In genomic region chr2:111712361-111712760, GRCh38 we compare ENCODE assay signal across 23 cellular contexts.
DNase-seq lines count a peak whose midpoint lies in the region; ATAC-seq, FAIRE-seq and TF ChIP-seq lines count a peak whose summit lies in the region.
"Had no signal": no experiment of that assay in that cellular context is flagged by ENCODE, and none has a peak within 500 bp of the region (broad histone marks: within the 10 kb centered on the region; RNA-seq: fewer than 3 reads in every experiment).

No MANE protein-coding gene starts in this region.

- H3K23ac ChIP-seq in H1 (ENCODE audit: insufficient read length) = no peak overlapping the region
- H3K23ac ChIP-seq in neuronal stem cell (ENCODE audit: low read depth, low read length, poor library complexity) = no peak overlapping the region

- H2BK120ac ChIP-seq in H1 (replicated peaks; ENCODE audit: low read depth, low read length) (no peak overlapping the region), neuronal stem cell (ENCODE audit: low read depth, low read length) (no peak overlapping the region)

- H3K9me3 ChIP-seq in H1 (ENCODE audit: insufficient read depth in 2 of 2, low read depth in 1 of 2, low read length in 1 of 2) (no peaks in the 10 kb centered on the region), neuronal stem cell (replicated peaks in 1 of 2; ENCODE audit: control insufficient read depth in 2 of 2, insufficient read depth in 1 of 2, low read depth in 1 of 2, low read length in 2 of 2) (peaks cover 3 to 13% of the 10 kb centered on the region in 2 donors), adrenal gland (replicated peaks in 1 of 3) (no peaks in the 10 kb centered on the region)
- H3K9me3 ChIP-seq: BLaER1 had no signal

- H3K4me3 ChIP-seq in H1 (ENCODE audit: extremely low read depth in 1 of 4, insufficient read depth in 2 of 4, low read depth in 3 of 4, low read length in 4 of 4) (no peak overlapping the region), neuronal stem cell (ENCODE audit: low read length in 2 of 2) (no peak overlapping the region), adrenal gland (no peak overlapping the region)
- H3K4me3 ChIP-seq: BLaER1, GM12878 had no signal

- H2BK15ac ChIP-seq in H1 (ENCODE audit: low read length) = no peak overlapping the region
- H2BK15ac ChIP-seq in neuronal stem cell (ENCODE audit: low read length) = no peak overlapping the region

- no peak overlapping the region for H3K14ac ChIP-seq in H1 (ENCODE audit: insufficient read length)
- no peak overlapping the region for H3K14ac ChIP-seq in neuronal stem cell (ENCODE audit: low read length)

- WGBS in H1 (ENCODE audit: extremely low coverage in 1 of 2, insufficient coverage in 1 of 2, insufficient read length in 1 of 2, insufficient replicate concordance in 2 of 2, low coverage in 1 of 2, low lambda C conversion rate in 2 of 2, missing lambda C conversion rate in 1 of 2), 2 experiments = 90% methylated on average over 7 of the region's 7 CpGs; no CpG with 5 or more reads in 1 of the 2 experiments
- no CpG with 5 or more reads among the region's 7 CpGs for WGBS in neuronal stem cell (ENCODE audit: extremely low coverage in 2 of 2, insufficient read length in 2 of 2, insufficient replicate concordance in 1 of 2), 2 donors
- 78 to 97% (median 88%) methylated on average over 6 to 7 of the region's 7 CpGs for WGBS in adrenal gland, 4 donors

- no peak for ATAC-seq in WTC11
- ATAC-seq in GM21717 (IDR thresholded peaks at IDR 0.05; ENCODE audit: unreplicated experiment) = no peak
- ATAC-seq: CD8-positive, alpha-beta T cell; GM12878 had no signal

- no peak overlapping the region; the same call in 1 of the 2 replicates for H2AK5ac ChIP-seq in H1 (ENCODE audit: low read depth, low read length)
- no peak overlapping the region for H2AK5ac ChIP-seq in neuronal stem cell (ENCODE audit: low read depth, low read length)

- no peaks in the 10 kb centered on the region for H4K20me1 ChIP-seq in H1 (replicated peaks in 1 of 2; ENCODE audit: control insufficient read depth in 1 of 2, insufficient read depth in 2 of 2, low read length in 2 of 2)
- H4K20me1 ChIP-seq: BLaER1 had no signal

- no peak for FAIRE-seq in H1 (lab: Jason Lieb, UNC)
- FAIRE-seq: A204.1, GM12878 had no signal

- H3K36me3 Mint-ChIP-seq in WTC11 = peaks cover 16% of the 10 kb centered on the region
- H3K36me3 Mint-ChIP-seq: CD8-positive, alpha-beta T cell had no signal

- H3K36me3 ChIP-seq in H1 (ENCODE audit: control insufficient read depth in 2 of 4, insufficient read depth in 4 of 4, low read length in 3 of 4) (no peaks in the 10 kb centered on the region), neuronal stem cell (replicated peaks in 1 of 2; ENCODE audit: control insufficient read depth in 2 of 2, insufficient read depth in 2 of 2, low read length in 2 of 2) (no peaks in the 10 kb centered on the region), adrenal gland (replicated peaks in 1 of 2) (no peaks in the 10 kb centered on the region)
- H3K36me3 ChIP-seq: BLaER1 had no signal

- H2AFZ ChIP-seq in H1 (ENCODE audit: low read length) (no peak overlapping the region), neuronal stem cell (ENCODE audit: low read length) (no peak overlapping the region)

- H3K9ac ChIP-seq in H1 (replicated peaks in 1 of 4; ENCODE audit: extremely low read depth in 1 of 4, low read depth in 3 of 4, low read length in 3 of 4) = no peak overlapping the region
- H3K9ac ChIP-seq in neuronal stem cell (ENCODE audit: low read depth, low read length, poor library complexity) = no peak overlapping the region
- H3K9ac ChIP-seq: BLaER1 had no signal

- intact Hi-C loops in adrenal gland (cut with DNase I) = no loop called here

- H3K79me1 ChIP-seq in H1 (ENCODE audit: low read depth, low read length) (no peaks in the 10 kb centered on the region), neuronal stem cell (ENCODE audit: low read depth, low read length) (no peaks in the 10 kb centered on the region)

- H3K27me3 Mint-ChIP-seq in WTC11 (ENCODE audit: low read depth) = peaks cover 11% of the 10 kb centered on the region
- H3K27me3 Mint-ChIP-seq: B cell; CD4-positive, CD25-positive, alpha-beta regulatory T cell had no signal

- H2BK12ac ChIP-seq in H1 (ENCODE audit: low read depth, low read length) (no peak overlapping the region), neuronal stem cell (ENCODE audit: low read length) (no peak overlapping the region)

- CTCF ChIA-PET in WTC11 (lab: Charles Lee) = no interaction called here
- CTCF ChIA-PET in H1 (lab: Charles Lee; ENCODE audit: partially characterized antibody) = interaction anchor here (1.5 kb wide), 1 partner anchor 10 kb away, joined by 5 read pairs; no protein-coding TSS in a partner anchor

- POLR2A ChIA-PET in WTC11 (lab: Charles Lee) = no interaction called here
- POLR2A ChIA-PET in H1 (lab: Charles Lee; ENCODE audit: partially characterized antibody) = no interaction called here

- H4K8ac ChIP-seq in H1 (ENCODE audit: extremely low read depth, insufficient read depth, low read length) (no peak overlapping the region), neuronal stem cell (ENCODE audit: low read depth, low read length) (no peak overlapping the region)

- H4K91ac ChIP-seq in H1 (replicated peaks; ENCODE audit: insufficient read length, low read length) = no peak overlapping the region
- no peak overlapping the region for H4K91ac ChIP-seq in neuronal stem cell (ENCODE audit: low read depth, low read length, poor library complexity)

- H3K4me3 Mint-ChIP-seq in WTC11 = no peak overlapping the region
- H3K4me3 Mint-ChIP-seq: B cell; CD4-positive, CD25-positive, alpha-beta regulatory T cell; CD8-positive, alpha-beta T cell had no signal

- H3K4ac ChIP-seq in H1 (replicated peaks; ENCODE audit: insufficient read length, low read depth, low read length) (no peak overlapping the region), neuronal stem cell (ENCODE audit: low read length) (no peak overlapping the region)

- DNase-seq in activated CD8-positive, alpha-beta memory T cell treated with anti-CD3 and anti-CD28 coated beads for 24 hours = peak; percentile 0
- no peak for DNase-seq in activated CD8-positive, alpha-beta memory T cell treated with anti-CD3 and anti-CD28 coated beads, Interleukin-2, amount 50 U/mL, for 4 hours
- DNase-seq in WTC11 (ENCODE audit: low spot score) (no peak), H1 (ENCODE audit: low read depth in 1 of 2, low spot score in 2 of 2) (no peak), neuronal stem cell (ENCODE audit: low spot score) (no peak), adrenal gland (no peak), SW 1271 (lab: John Stamatoyannopoulos, UW) (no peak)
- DNase-seq: Caco-2; CD4-positive, CD25-positive, alpha-beta regulatory T cell; CD8-positive, alpha-beta T cell; DMS153; EL; GDM1; GOT3; H7; HCEC 1CT had no signal

- H3K4me1 Mint-ChIP-seq in WTC11 = peaks cover 34% of the 10 kb centered on the region
- H3K4me1 Mint-ChIP-seq: B cell had no signal

- H3K56ac ChIP-seq in H1 (replicated peaks; ENCODE audit: insufficient read length, low read depth, low read length) = no peak overlapping the region

- TF ChIP-seq CTCF in WTC11 (IDR thresholded peaks at IDR 0.05) (no peak), H1 (IDR thresholded peaks at IDR 0.05; ENCODE audit: control extremely low read depth in 1 of 3, insufficient read depth in 1 of 3, low read depth in 1 of 3, low read length in 3 of 3) (no peak), adrenal gland (IDR thresholded peaks at IDR 0.05) (no peak)

- H3K27ac ChIP-seq in H1 (ENCODE audit: low read depth, low read length) (no peak overlapping the region), neuronal stem cell (replicated peaks; ENCODE audit: low read length) (no peak overlapping the region), adrenal gland (no peak overlapping the region)
- H3K27ac ChIP-seq: 22Rv1, BLaER1, C4-2B had no signal

- H3K18ac ChIP-seq in H1 (ENCODE audit: extremely low read depth, low read length) (no peak overlapping the region), neuronal stem cell (ENCODE audit: low read length) (peak overlapping the region; percentile 40)

- H3K4me2 ChIP-seq in H1 (ENCODE audit: insufficient read depth in 1 of 2, low read depth in 2 of 2, low read length in 2 of 2) (no peak overlapping the region), neuronal stem cell (ENCODE audit: insufficient read depth, low read length, poor library complexity, severe bottlenecking) (no peak overlapping the region)
- H3K4me2 ChIP-seq: BLaER1 had no signal

- H3K27me3 ChIP-seq in H1 (replicated peaks in 1 of 4; ENCODE audit: control insufficient read depth in 3 of 4, extremely low read depth in 1 of 4, insufficient read depth in 3 of 4, low read length in 3 of 4) (no peaks in the 10 kb centered on the region; a peak in 1 of 7 replicates), neuronal stem cell (ENCODE audit: control insufficient read depth in 3 of 3, insufficient read depth in 3 of 3, low read depth in 1 of 3, low read length in 3 of 3) (no peaks in the 10 kb centered on the region), adrenal gland (no peaks in the 10 kb centered on the region)
- H3K27me3 ChIP-seq: BLaER1 had no signal

- no peaks in the 10 kb centered on the region for H3K23me2 ChIP-seq in H1 (ENCODE audit: low read depth, low read length)

- H3K4me1 ChIP-seq in H1 (replicated peaks in 1 of 4; ENCODE audit: control insufficient read depth in 3 of 4, insufficient read depth in 4 of 4, low read length in 3 of 4) = peaks cover 0 to 4% (median 2%) of the 10 kb centered on the region in 4 experiments; a peak in 4 of 7 replicates
- peaks cover 0 to 4% of the 10 kb centered on the region in 2 donors for H3K4me1 ChIP-seq in neuronal stem cell (ENCODE audit: control insufficient read depth in 2 of 2, insufficient read depth in 1 of 2, low read depth in 1 of 2, low read length in 2 of 2)
- no peaks in the 10 kb centered on the region for H3K4me1 ChIP-seq in adrenal gland (replicated peaks in 1 of 2)
- H3K4me1 ChIP-seq: Caco-2 had no signal

- H2BK5ac ChIP-seq in H1 (ENCODE audit: low read depth, low read length) (no peak overlapping the region), neuronal stem cell (ENCODE audit: low read length) (no peak overlapping the region)

- no peak overlapping the region for H4K5ac ChIP-seq in H1 (ENCODE audit: insufficient read length, low read depth, low read length)

- H3K9me3 Mint-ChIP-seq in WTC11 = peaks cover 17% of the 10 kb centered on the region
- H3K9me3 Mint-ChIP-seq: CD8-positive, alpha-beta T cell had no signal

- TF ChIP-seq EP300 in H1 (IDR thresholded peaks at IDR 0.05; ENCODE audit: borderline replicate concordance in 1 of 2, low read depth in 2 of 2, low read length in 2 of 2) = no peak

- peak overlapping the region; percentile 66; the same call in 1 of the 2 replicates for H3K27ac Mint-ChIP-seq in WTC11
- H3K27ac Mint-ChIP-seq: B cell; CD4-positive, CD25-positive, alpha-beta regulatory T cell; CD8-positive, alpha-beta T cell had no signal

- TF ChIP-seq RAD21 in H1 (IDR thresholded peaks at IDR 0.05 in 1 of 2, conservative IDR thresholded peaks at IDR 0.05 in 1 of 2; ENCODE audit: low read depth in 2 of 2, low read length in 2 of 2) = no peak

- no peaks in the 10 kb centered on the region for H3K79me2 ChIP-seq in H1 (ENCODE audit: control insufficient read depth in 1 of 2, insufficient read depth in 2 of 2, low read length in 2 of 2)

- TF ChIP-seq POLR2A in H1 (IDR thresholded peaks at IDR 0.05; ENCODE audit: control extremely low read depth in 1 of 2, low read depth in 2 of 2, low read length in 2 of 2) = no peak
- TF ChIP-seq POLR2A in adrenal gland (IDR thresholded peaks at IDR 0.05) = no peak

- H2BK20ac ChIP-seq in H1 (ENCODE audit: low read length) = peak overlapping the region; percentile 44; the same call in 1 of the 2 replicates
